ENCODE assay signal across 24 cellular contexts in the genomic region with DNA sequence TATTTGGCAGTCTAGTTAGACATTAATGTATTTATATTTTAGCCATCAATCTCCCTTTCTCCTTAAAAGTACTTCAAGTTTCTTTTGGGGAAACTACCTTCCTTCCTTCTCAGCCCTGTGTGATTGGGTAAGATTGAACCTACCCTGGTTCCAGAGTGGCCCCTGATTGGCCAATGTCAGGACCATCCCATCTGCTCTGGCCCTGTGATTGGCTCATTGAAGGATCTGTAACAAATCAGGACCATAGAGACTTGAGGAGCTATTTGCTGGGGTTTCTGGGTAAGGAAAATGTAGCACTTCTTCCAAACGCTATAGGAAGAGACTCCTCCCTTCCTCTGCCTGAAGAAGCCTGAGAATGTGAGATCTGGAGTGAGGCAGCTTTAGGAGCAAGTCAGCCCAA. TPM values are rescaled to one million over a fixed set of nuclear protein-coding genes. Genes with fewer than 3 reads are reported as not detected.
"Had no signal": no experiment of that assay in that cellular context is flagged by ENCODE, and none has a peak within 500 bp of the region (broad histone marks: within the 10 kb centered on the region; RNA-seq: fewer than 3 reads in every experiment).

No MANE protein-coding gene starts in this region.

- ATAC-seq: activated CD8-positive, alpha-beta memory T cell treated with anti-CD3 and anti-CD28 coated beads, Interleukin-2, amount 10 ng/mL, durations not matched to agents 7 days and 5 days; activated CD8-positive, alpha-beta T cell treated with anti-CD3 and anti-CD28 coated beads for 36 hours; effector memory CD8-positive, alpha-beta T cell; esophagus mucosa; gastroesophageal sphincter; heart left ventricle; left cardiac atrium; mucosa of descending colon; pancreas; psoas muscle; stimulated activated naive CD8-positive, alpha-beta T cell treated with anti-CD3 and anti-CD28 coated beads, Interleukin-15, Interleukin-2, amounts not matched to agents 100 U/mL and 50 U/mL, for 24 hours had no signal

- H3K36me3 ChIP-seq: ascending aorta, brain microvascular endothelial cell, gastroesophageal sphincter, heart left ventricle, pancreas, thyroid gland had no signal

- H3K4me3 ChIP-seq: ascending aorta, dorsolateral prefrontal cortex, gastroesophageal sphincter, heart left ventricle, mucosa of descending colon, pancreas, psoas muscle, thyroid gland had no signal

- H3K27ac ChIP-seq: ascending aorta, brain microvascular endothelial cell, dorsolateral prefrontal cortex, gastroesophageal sphincter, heart left ventricle, pancreas, psoas muscle, thyroid gland, VCaP had no signal

- H3K4me1 ChIP-seq: ascending aorta, gastroesophageal sphincter, heart left ventricle, pancreas, psoas muscle, thyroid gland had no signal

- H3K9me3 ChIP-seq: ascending aorta, gastroesophageal sphincter, heart left ventricle, mucosa of descending colon, pancreas, psoas muscle, thyroid gland had no signal

- H3K27me3 ChIP-seq: ascending aorta, brain microvascular endothelial cell, dorsolateral prefrontal cortex, gastroesophageal sphincter, pancreas, thyroid gland had no signal

- DNase-seq: activated CD4-positive, alpha-beta T cell treated with anti-CD3 and anti-CD28 coated beads, Interleukin-2, amount 10 ng/mL, durations not matched to agents 7 days and 5 days; activated CD4-positive, CD25-positive, alpha-beta regulatory T cell treated with anti-CD3 and anti-CD28 coated beads, Interleukin-2, amount 50 U/mL, for 72 hours; activated CD8-positive, alpha-beta memory T cell treated with anti-CD3 and anti-CD28 coated beads, Interleukin-2, amount 10 ng/mL, durations not matched to agents 7 days and 5 days; activated CD8-positive, alpha-beta T cell treated with anti-CD3 and anti-CD28 coated beads for 36 hours; activated gamma-delta T cell treated with Interleukin-2 at 50 U/mL for 16 hours; activated T-cell treated with anti-CD3 and anti-CD28 coated beads for 4 hours; brain microvascular endothelial cell; dorsolateral prefrontal cortex; effector memory CD8-positive, alpha-beta T cell; heart left ventricle; islet precursor cell; left cardiac atrium; mucosa of descending colon; nephron progenitor cell; pancreas; psoas muscle; stimulated activated CD4-positive, alpha-beta T cell treated with anti-CD3 and anti-CD28 coated beads, Interleukin-4, amount 100 ng/mL, for 4 hours; stimulated activated naive CD8-positive, alpha-beta T cell treated with anti-CD3 and anti-CD28 coated beads, Interleukin-15, Interleukin-2, amounts not matched to agents 100 U/mL and 50 U/mL, for 24 hours; thyroid gland had no signal

RNA-seq across cellular contexts. Expression of a gene that starts 59.3 kb away (rescaled TPM):
- total RNA-seq: activated CD4-positive, alpha-beta T cell treated with anti-CD3 and anti-CD28 coated beads, Interleukin-2, amount 10 ng/mL, durations not matched to agents 7 days and 5 days; activated CD8-positive, alpha-beta memory T cell treated with anti-CD3 and anti-CD28 coated beads, Interleukin-2, amount 10 ng/mL, durations not matched to agents 7 days and 5 days; activated CD8-positive, alpha-beta T cell treated with anti-CD3 and anti-CD28 coated beads for 36 hours; ascending aorta; endothelial cell of umbilical vein had no signal
- polyA plus RNA-seq: endothelial cell of umbilical vein had no signal
